29 cellular contexts compared by ENCODE assay signal in genomic region chr12:85206543-85206942, GRCh38.
"Had no signal": no experiment of that assay in that cellular context is flagged by ENCODE, and none has a peak within 500 bp of the region (broad histone marks: within the 10 kb centered on the region; RNA-seq: fewer than 3 reads in every experiment).

No MANE protein-coding gene starts in this region.

- H3K27ac ChIP-seq: adrenal gland, body of pancreas, colonic mucosa, epithelial cell of prostate had no signal

- FAIRE-seq: endometrium, endothelial cell of umbilical vein, frontal cortex had no signal

- H3K4me3 ChIP-seq: adrenal gland, body of pancreas, colonic mucosa had no signal

- H3K9me3 ChIP-seq: adrenal gland, colonic mucosa had no signal

- H3K36me3 ChIP-seq: adrenal gland, colonic mucosa had no signal

- DNase-seq: activated CD4-positive, alpha-beta T cell treated with anti-CD3 and anti-CD28 coated beads for 36 hours; activated CD4-positive, alpha-beta T cell treated with anti-CD3 and anti-CD28 coated beads, Interleukin-2, amount 10 ng/mL, durations not matched to agents 7 days and 5 days; activated CD4-positive, alpha-beta T cell treated with anti-CD3 and anti-CD28 coated beads, Interleukin-2, amount 50 U/mL, for 48 hours; activated CD4-positive, CD25-positive, alpha-beta regulatory T cell; activated CD4-positive, CD25-positive, alpha-beta regulatory T cell treated with anti-CD3 and anti-CD28 coated beads, Interleukin-2, amount 50 U/mL, for 72 hours; activated CD8-positive, alpha-beta memory T cell treated with anti-CD3 and anti-CD28 coated beads for 24 hours; activated CD8-positive, alpha-beta T cell treated with anti-CD3 and anti-CD28 coated beads for 36 hours; activated effector memory CD4-positive, alpha-beta T cell treated with Interleukin-2 at 50 U/mL for 16 hours; activated gamma-delta T cell treated with Interleukin-2 at 50 U/mL for 16 hours; activated naive CD4-positive, alpha-beta T cell treated with Interleukin-2 at 50 U/mL for 16 hours; activated naive CD8-positive, alpha-beta T cell treated with anti-CD3 and anti-CD28 coated beads for 36 hours; activated naive CD8-positive, alpha-beta T cell treated with anti-CD3 and anti-CD28 coated beads, Interleukin-2, amount 50 U/mL, for 24 hours; activated T-cell treated with anti-CD3 and anti-CD28 coated beads, Interleukin-2, amount 50 U/mL, for 4 hours; adrenal gland; amygdala; body of pancreas; caudate nucleus; colonic mucosa; effector CD8-positive, alpha-beta T cell; foreskin fibroblast; head of caudate nucleus; T-helper 1 cell; T-helper 17 cell; T1000 had no signal

- H3K4me1 ChIP-seq: adrenal gland, body of pancreas, colonic mucosa had no signal

- ATAC-seq: activated CD4-positive, alpha-beta T cell treated with anti-CD3 and anti-CD28 coated beads for 36 hours; activated CD8-positive, alpha-beta T cell treated with anti-CD3 and anti-CD28 coated beads for 36 hours; activated naive CD8-positive, alpha-beta T cell treated with anti-CD3 and anti-CD28 coated beads, Interleukin-2, amount 50 U/mL, for 24 hours; activated T-cell treated with anti-CD3 and anti-CD28 coated beads, Interleukin-2, amount 50 U/mL, for 4 hours; activated T-helper 17 cell treated with anti-CD3 and anti-CD28 coated beads, Interleukin-2, amount 50 U/mL, for 72 hours; body of pancreas; T-helper 17 cell had no signal
